In the genomic region with DNA sequence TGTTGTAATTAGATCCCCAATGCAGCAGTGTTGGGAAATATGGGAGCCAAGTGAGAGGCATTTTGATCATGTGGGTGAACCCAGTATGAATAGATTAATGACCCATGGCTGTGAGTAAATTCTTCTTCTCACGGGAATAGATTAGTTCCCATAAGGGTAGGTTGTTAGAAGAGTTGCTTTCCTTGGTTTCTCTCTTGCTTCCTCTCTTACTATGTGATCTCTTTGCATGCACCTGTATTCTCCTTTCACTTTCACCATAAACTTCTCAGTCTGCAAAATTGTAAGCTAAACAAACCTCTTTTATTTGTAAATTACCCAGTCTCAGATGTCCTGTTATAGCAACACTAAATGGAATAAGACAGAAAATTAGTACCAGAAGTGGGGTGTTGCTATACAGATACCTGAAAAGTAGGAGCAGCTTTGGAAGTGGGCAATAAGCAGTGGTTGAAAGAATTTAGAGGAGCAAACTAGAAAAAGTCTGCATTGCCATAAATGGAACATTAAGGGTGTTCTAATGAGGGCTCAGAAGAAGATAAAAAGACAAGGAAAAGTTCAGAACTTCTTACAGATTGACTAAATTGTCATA, we compare ENCODE assay signal across 9 cellular contexts.
"Had no signal": no experiment of that assay in that cellular context is flagged by ENCODE, and none has a peak within 500 bp of the region (broad histone marks: within the 10 kb centered on the region; RNA-seq: fewer than 3 reads in every experiment).

No MANE protein-coding gene starts in this region.

- H3K4me2 ChIP-seq: KMS-11 had no signal

- DNase-seq: GM23248, GOT3, H7, IMR-90, Karpas-422, KBM-7 had no signal

- H2AFZ ChIP-seq: GM23248 had no signal

- H3K36me3 ChIP-seq: HAP-1 had no signal

- H3K4me3 ChIP-seq: GM23248, HAP-1 had no signal

- H3K9ac ChIP-seq: GM23248, KMS-11 had no signal

- H3K27ac ChIP-seq: GM23248, KMS-11 had no signal

- ATAC-seq: HCT116 had no signal
